In the genomic region with DNA sequence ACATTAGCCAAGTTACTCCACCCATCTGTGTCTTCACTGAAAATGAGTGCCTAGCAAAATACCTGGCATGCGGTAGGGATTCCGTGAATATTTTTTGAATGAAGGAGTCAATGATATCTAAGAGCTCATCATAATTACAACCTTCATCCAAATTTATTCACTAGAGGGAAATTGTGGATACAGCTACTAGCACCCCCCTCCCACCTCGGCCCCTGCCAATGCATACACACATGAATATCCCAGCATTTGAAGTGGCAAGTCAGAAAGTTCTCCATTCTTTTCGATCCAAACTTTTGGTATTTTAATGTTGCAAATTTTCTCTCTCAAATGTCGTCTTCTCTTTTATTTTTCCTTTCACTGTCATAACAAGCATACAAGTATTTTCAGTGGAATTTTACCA, we compare ENCODE assay signal across 4 cellular contexts.
"Had no signal": no experiment of that assay in that cellular context is flagged by ENCODE, and none has a peak within 500 bp of the region (broad histone marks: within the 10 kb centered on the region; RNA-seq: fewer than 3 reads in every experiment).

No MANE protein-coding gene starts in this region.

- ATAC-seq: GM23338 had no signal

- H3K4me3 Mint-ChIP-seq: GM23338, H9 had no signal

- H3K27ac Mint-ChIP-seq: GM23338, H9 had no signal

- H3K4me3 ChIP-seq: GM23338 had no signal

- DNase-seq: H9, HCEC 1CT, IMR-90 had no signal

- H3K9me3 Mint-ChIP-seq: GM23338, H9 had no signal
